Comparison of ENCODE assay signal across 20 cellular contexts in the genomic region with DNA sequence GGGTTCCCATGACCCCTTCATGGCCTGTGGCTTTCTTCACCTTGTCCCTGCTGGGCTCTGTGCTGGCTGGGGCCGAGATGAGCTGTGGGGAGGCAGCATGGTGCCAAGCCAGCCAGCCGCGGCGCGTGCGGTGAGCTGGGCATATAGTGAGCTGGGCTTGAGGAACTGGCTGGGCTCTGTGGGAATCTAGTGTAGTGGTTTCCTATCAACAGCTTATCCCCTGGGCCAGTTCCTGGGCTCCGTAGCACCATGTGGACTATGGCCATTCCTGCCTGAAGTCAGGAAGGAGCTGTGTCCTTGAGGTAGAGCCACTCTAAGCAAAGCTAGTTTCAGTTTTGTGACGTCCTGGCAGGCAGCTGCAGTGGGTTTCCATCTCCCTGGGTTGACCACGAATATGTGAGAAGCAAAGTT. TPM values are rescaled to one million over a fixed set of nuclear protein-coding genes. Genes with fewer than 3 reads are reported as not detected.
DNase-seq lines count a peak whose midpoint lies in the region; ATAC-seq, FAIRE-seq and TF ChIP-seq lines count a peak whose summit lies in the region.
"Had no signal": no experiment of that assay in that cellular context is flagged by ENCODE, and none has a peak within 500 bp of the region (broad histone marks: within the 10 kb centered on the region; RNA-seq: fewer than 3 reads in every experiment).

No MANE protein-coding gene starts in this region.

- ATAC-seq in body of pancreas (peak; percentile 47), GM18868 (IDR thresholded peaks at IDR 0.05; ENCODE audit: unreplicated experiment) (no peak)
- ATAC-seq: activated CD4-positive, CD25-positive, alpha-beta regulatory T cell treated with anti-CD3 and anti-CD28 coated beads, Interleukin-2, amount 50 U/mL, for 24 hours; effector memory CD8-positive, alpha-beta T cell; natural killer cell treated with Interleukin-12 subunit alpha and Interleukin-12 subunit beta and Interleukin-15 and Interleukin-18, amount 100 ng/mL, for 72 hours had no signal

- H3K4me2 ChIP-seq in Karpas-422 (ENCODE audit: low read depth, low read length, poor library complexity, severe bottlenecking): no peak overlapping the region

- H3K79me2 ChIP-seq in Karpas-422 (ENCODE audit: low read length): no peaks in the 10 kb centered on the region

- intact Hi-C loops in body of pancreas (cut with DNase I): loop anchor here (10.0 kb wide), 1 partner anchor 77 kb away; no protein-coding TSS in a partner anchor

- H3K9ac ChIP-seq in Karpas-422 (ENCODE audit: low read length): no peak overlapping the region

- DNase-seq in GM13977 (ENCODE audit: low spot score) (peak; percentile 34), Karpas-422 (peak; percentile 38), body of pancreas (peak; percentile 62 to 82 (median 82)), small intestine (peak; percentile 74), NCI-H2196 (lab: John Stamatoyannopoulos, UW; ENCODE audit: unreplicated experiment) (no peak), NCI-H345 (lab: John Stamatoyannopoulos, UW) (no peak)
- DNase-seq: AML-193; effector memory CD8-positive, alpha-beta T cell; EL; gastrocnemius medialis; kidney glomerular epithelial cell; NCI-H1694; NCI-H510A; T-helper 9 cell had no signal

- H2AFZ ChIP-seq in Karpas-422 (ENCODE audit: low read length): no peak overlapping the region

- H3K9me2 ChIP-seq in Karpas-422 (replicated peaks; ENCODE audit: insufficient read depth, low read length): no peaks in the 10 kb centered on the region

- no peak overlapping the region for H3K4me3 ChIP-seq in Karpas-422 (ENCODE audit: low read length)
- H3K4me3 ChIP-seq in body of pancreas: no peak overlapping the region
- no peak overlapping the region for H3K4me3 ChIP-seq in small intestine (ENCODE audit: low read depth in 1 of 2, low read length in 2 of 2)
- H3K4me3 ChIP-seq: esophagus muscularis mucosa, gastrocnemius medialis had no signal

- peak; percentile 28 to 67 (median 57) for TF ChIP-seq POLR2A in body of pancreas (IDR thresholded peaks at IDR 0.05)

- no peaks in the 10 kb centered on the region for H3K27me3 ChIP-seq in Karpas-422 (ENCODE audit: low read length)
- no peaks in the 10 kb centered on the region for H3K27me3 ChIP-seq in body of pancreas
- H3K27me3 ChIP-seq in small intestine (ENCODE audit: control insufficient read depth in 2 of 2, insufficient read depth in 2 of 2, low read length in 2 of 2): peaks cover 0 to 5% of the 10 kb centered on the region in 2 donors

- no peaks in the 10 kb centered on the region for H3K36me3 ChIP-seq in Karpas-422 (ENCODE audit: insufficient read depth, low read length)
- H3K36me3 ChIP-seq in body of pancreas (replicated peaks in 1 of 2; ENCODE audit: insufficient read depth in 1 of 2, low read depth in 2 of 2): no peaks in the 10 kb centered on the region
- no peaks in the 10 kb centered on the region for H3K36me3 ChIP-seq in small intestine (ENCODE audit: control insufficient read depth in 2 of 2, insufficient read depth in 2 of 2, low read length in 2 of 2)
- H3K36me3 ChIP-seq: esophagus muscularis mucosa, gastrocnemius medialis had no signal

- TF ChIP-seq CTCF in GM13977 (IDR thresholded peaks at IDR 0.05; ENCODE audit: extremely low read depth, insufficient read depth, missing control alignments): no peak
- TF ChIP-seq CTCF in body of pancreas (IDR thresholded peaks at IDR 0.05): no peak

- H4K20me1 ChIP-seq in Karpas-422 (ENCODE audit: insufficient read depth, low read depth, low read length): no peaks in the 10 kb centered on the region

- WGBS in body of pancreas, 2 donors: 21 to 29% methylated on average over 9 of the region's 9 CpGs
- WGBS in small intestine, 3 donors: 46 to 71% (median 53%) methylated on average over 9 of the region's 9 CpGs

- no peak for FAIRE-seq in small intestine (lab: Jason Lieb, UNC)
- FAIRE-seq: H54 had no signal

- in situ Hi-C loops in GM13977 (cut with MboI; ENCODE audit: low pct_unique_long_range_greater_than_20kb, low sequenced_read_pairs, unreplicated experiment): no loop called here

- no peak overlapping the region for H3K27ac ChIP-seq in Karpas-422 (ENCODE audit: low read length)
- H3K27ac ChIP-seq in body of pancreas: peak overlapping the region; percentile 81 to 88 (median 83)
- peak overlapping the region in 1 of 2 donors; percentile 45 for H3K27ac ChIP-seq in small intestine (ENCODE audit: low read depth in 1 of 2, low read length in 1 of 2)
- H3K27ac ChIP-seq: esophagus muscularis mucosa had no signal

- H3K4me1 ChIP-seq in Karpas-422 (ENCODE audit: low read length): no peaks in the 10 kb centered on the region
- H3K4me1 ChIP-seq in body of pancreas: peaks cover 57% of the 10 kb centered on the region
- H3K4me1 ChIP-seq in small intestine (ENCODE audit: control insufficient read depth in 2 of 2, insufficient read depth in 1 of 2, low read depth in 1 of 2, low read length in 1 of 2): peaks cover 0 to 5% of the 10 kb centered on the region in 2 donors

- H3K9me3 ChIP-seq in Karpas-422 (ENCODE audit: low read length) (no peaks in the 10 kb centered on the region), body of pancreas (no peaks in the 10 kb centered on the region), small intestine (ENCODE audit: control insufficient read depth, low read depth) (no peaks in the 10 kb centered on the region)
- H3K9me3 ChIP-seq: esophagus muscularis mucosa, gastrocnemius medialis had no signal

RNA-seq across cellular contexts. Expression of gene NCMAP, which starts 1.8 kb away (rescaled TPM):
- total RNA-seq in Karpas-422 (2014; rRNA removed; shearing (Covaris generic); ENCODE audit: low replicate concordance): not detected in 2 replicates
- total RNA-seq in body of pancreas: 10 to 100 TPM in 1 of 2 donors, 1 to 10 TPM in 1; 9.9 to 12.7 TPM
- 1 to 10 TPM in 2 of 3 donors, under 1 TPM in 1; 0.81 to 4.7 (median 1.3) TPM for polyA plus RNA-seq in small intestine
- total RNA-seq: activated T-helper 1 cell treated with anti-CD3 and anti-CD28 coated beads, Interleukin-12 subunit alpha, Interleukin-12 subunit beta, Interleukin-2, Interleukin-4 antibody, amounts not matched to agents 30 ng/mL and 10 ng/mL and 1 ng/mL, durations not matched to agents 14 hours and 24 hours and 36 hours; natural killer cell treated with Interleukin-12 subunit alpha and Interleukin-12 subunit beta and Interleukin-15 and Interleukin-18, amount 100 ng/mL, for 72 hours had no signal

RNA-seq across cellular contexts. Expression of gene RCAN3, which starts 55.1 kb away (rescaled TPM):
- total RNA-seq in Karpas-422 (2014; rRNA removed; shearing (Covaris generic); ENCODE audit: low replicate concordance): 4.8 and 6.6 TPM in 2 replicates
- total RNA-seq in body of pancreas: 10 to 100 TPM; 14.0 to 32.3 TPM
- polyA plus RNA-seq in small intestine: 1 to 10 TPM; 1.9 to 5.1 (median 3.4) TPM

Comparison
In these comparisons a context has a peak if more than half of its experiments do, and no peak if none do; other contexts are left out.
1. DNase-seq: peak in GM13977 (single experiment), Karpas-422 (single experiment), body of pancreas (4 of 4) and small intestine (single experiment); none in NCI-H2196 (single experiment) and NCI-H345 (single experiment).
2. RNA of gene NCMAP, which starts 1.8 kb away (total RNA-seq): 9.9 to 12.7 TPM in body of pancreas; not detected in Karpas-422; every median in the first group is over 10 times any median in the second.